In genomic region chr12:43797561-43798217, GRCh38 we compare ENCODE assay signal across 15 cellular contexts. TPM values are rescaled to one million over a fixed set of nuclear protein-coding genes. Genes with fewer than 3 reads are reported as not detected.
DNase-seq lines count a peak whose midpoint lies in the region; ATAC-seq and TF ChIP-seq lines count a peak whose summit lies in the region.
"Had no signal": no experiment of that assay in that cellular context is flagged by ENCODE, and none has a peak within 500 bp of the region (broad histone marks: within the 10 kb centered on the region; RNA-seq: fewer than 3 reads in every experiment).

No MANE protein-coding gene starts in this region.

- DNase-seq in activated CD4-positive, alpha-beta T cell treated with anti-CD3 and anti-CD28 coated beads for 36 hours = no peak
- no peak for DNase-seq in activated CD4-positive, alpha-beta T cell treated with anti-CD3 and anti-CD28 coated beads, Interleukin-2, amount 10 ng/mL, durations not matched to agents 7 days and 5 days
- DNase-seq in activated naive CD8-positive, alpha-beta T cell treated with anti-CD3 and anti-CD28 coated beads for 36 hours = no peak
- no peak for DNase-seq in stimulated activated naive B cell treated with anti-CD40 and anti-IgM and Interleukin-4, amounts not matched to agents 10 μg/mL and 1 μg/mL and 100 μg/mL, for 72 hours
- DNase-seq in activated CD8-positive, alpha-beta memory T cell treated with anti-CD3 and anti-CD28 coated beads, Interleukin-2, amount 50 U/mL, for 4 hours = no peak
- DNase-seq in activated CD4-positive, CD25-positive, alpha-beta regulatory T cell (lab: John Stamatoyannopoulos, UW) = no peak
- DNase-seq: 8988T, AML-193, Calu3, DMS 273 treated with DMSO at 0.1 percent for 48 hours, GM23248, H7 had no signal

- H3K36me3 Mint-ChIP-seq in activated CD4-positive, alpha-beta T cell treated with anti-CD3 and anti-CD28 coated beads for 36 hours (ENCODE audit: low read depth) = peaks cover 31% of the 10 kb centered on the region
- H3K36me3 Mint-ChIP-seq in activated CD4-positive, alpha-beta T cell treated with anti-CD3 and anti-CD28 coated beads, Interleukin-2, amount 10 ng/mL, durations not matched to agents 7 days and 5 days (ENCODE audit: low read depth) = peaks cover 39% of the 10 kb centered on the region
- peaks cover 6% of the 10 kb centered on the region for H3K36me3 Mint-ChIP-seq in activated naive CD8-positive, alpha-beta T cell
- H3K36me3 Mint-ChIP-seq in activated naive CD8-positive, alpha-beta T cell treated with anti-CD3 and anti-CD28 coated beads for 36 hours = peaks cover 23% of the 10 kb centered on the region
- H3K36me3 Mint-ChIP-seq in stimulated activated naive B cell treated with anti-CD40 and anti-IgM and Interleukin-4, amounts not matched to agents 10 μg/mL and 1 μg/mL and 100 μg/mL, for 72 hours = peaks cover 14 to 18% of the 10 kb centered on the region in 2 donors

- CTCF ChIA-PET in activated CD4-positive, alpha-beta T cell treated with anti-CD3 and anti-CD28 coated beads for 36 hours (lab: Charles Lee) = interaction anchor here (0.5 to 2.0 kb wide), 6 partner anchors 8 to 78 kb away, joined by 3 to 4 read pairs (median 4); no protein-coding TSS in a partner anchor
- CTCF ChIA-PET in activated CD4-positive, alpha-beta T cell treated with anti-CD3 and anti-CD28 coated beads, Interleukin-2, amount 10 ng/mL, durations not matched to agents 7 days and 5 days (lab: Charles Lee) = interaction anchor here (1.9 kb wide), 1 partner anchor 21 kb away, joined by 4 read pairs; no protein-coding TSS in a partner anchor

- H3K27me3 Mint-ChIP-seq in activated CD4-positive, alpha-beta T cell treated with anti-CD3 and anti-CD28 coated beads for 36 hours = no peaks in the 10 kb centered on the region
- H3K27me3 Mint-ChIP-seq in activated CD4-positive, alpha-beta T cell treated with anti-CD3 and anti-CD28 coated beads, Interleukin-2, amount 10 ng/mL, durations not matched to agents 7 days and 5 days = no peaks in the 10 kb centered on the region
- H3K27me3 Mint-ChIP-seq in activated naive CD8-positive, alpha-beta T cell = no peaks in the 10 kb centered on the region
- H3K27me3 Mint-ChIP-seq in activated naive CD8-positive, alpha-beta T cell treated with anti-CD3 and anti-CD28 coated beads for 36 hours = no peaks in the 10 kb centered on the region
- no peaks in the 10 kb centered on the region for H3K27me3 Mint-ChIP-seq in stimulated activated naive B cell treated with anti-CD40 and anti-IgM and Interleukin-4, amounts not matched to agents 10 μg/mL and 1 μg/mL and 100 μg/mL, for 72 hours

- H3K27ac Mint-ChIP-seq in activated CD4-positive, alpha-beta T cell treated with anti-CD3 and anti-CD28 coated beads for 36 hours = no peak overlapping the region
- no peak overlapping the region for H3K27ac Mint-ChIP-seq in activated CD4-positive, alpha-beta T cell treated with anti-CD3 and anti-CD28 coated beads, Interleukin-2, amount 10 ng/mL, durations not matched to agents 7 days and 5 days
- peak overlapping the region; percentile 79 for H3K27ac Mint-ChIP-seq in activated naive CD8-positive, alpha-beta T cell
- H3K27ac Mint-ChIP-seq in activated naive CD8-positive, alpha-beta T cell treated with anti-CD3 and anti-CD28 coated beads for 36 hours = no peak overlapping the region
- H3K27ac Mint-ChIP-seq in stimulated activated naive B cell treated with anti-CD40 and anti-IgM and Interleukin-4, amounts not matched to agents 10 μg/mL and 1 μg/mL and 100 μg/mL, for 72 hours = no peak overlapping the region

- intact Hi-C loops in activated CD4-positive, alpha-beta T cell treated with anti-CD3 and anti-CD28 coated beads for 36 hours (cut with DNase I, micrococcal nuclease) = no loop called here

- POLR2A ChIA-PET in activated CD4-positive, alpha-beta T cell treated with anti-CD3 and anti-CD28 coated beads for 36 hours (lab: Charles Lee) = no interaction called here
- POLR2A ChIA-PET in activated CD4-positive, alpha-beta T cell treated with anti-CD3 and anti-CD28 coated beads, Interleukin-2, amount 10 ng/mL, durations not matched to agents 7 days and 5 days (lab: Charles Lee) = no interaction called here

- H3K4me1 Mint-ChIP-seq in activated CD4-positive, alpha-beta T cell treated with anti-CD3 and anti-CD28 coated beads for 36 hours = peaks cover 5% of the 10 kb centered on the region
- H3K4me1 Mint-ChIP-seq in activated CD4-positive, alpha-beta T cell treated with anti-CD3 and anti-CD28 coated beads, Interleukin-2, amount 10 ng/mL, durations not matched to agents 7 days and 5 days = peaks cover 9% of the 10 kb centered on the region
- peaks cover 14% of the 10 kb centered on the region for H3K4me1 Mint-ChIP-seq in activated naive CD8-positive, alpha-beta T cell (ENCODE audit: low read depth)
- H3K4me1 Mint-ChIP-seq in activated naive CD8-positive, alpha-beta T cell treated with anti-CD3 and anti-CD28 coated beads for 36 hours = peaks cover 7% of the 10 kb centered on the region
- H3K4me1 Mint-ChIP-seq in stimulated activated naive B cell treated with anti-CD40 and anti-IgM and Interleukin-4, amounts not matched to agents 10 μg/mL and 1 μg/mL and 100 μg/mL, for 72 hours = peaks cover 3 to 18% of the 10 kb centered on the region in 2 donors

- peak overlapping the region; percentile 63 for H3K27ac ChIP-seq in VCaP
- H3K27ac ChIP-seq: BLaER1, GM23248 had no signal

- no peak overlapping the region for H3K4me3 Mint-ChIP-seq in activated CD4-positive, alpha-beta T cell treated with anti-CD3 and anti-CD28 coated beads for 36 hours
- no peak overlapping the region for H3K4me3 Mint-ChIP-seq in activated CD4-positive, alpha-beta T cell treated with anti-CD3 and anti-CD28 coated beads, Interleukin-2, amount 10 ng/mL, durations not matched to agents 7 days and 5 days
- no peak overlapping the region for H3K4me3 Mint-ChIP-seq in activated naive CD8-positive, alpha-beta T cell
- no peak overlapping the region for H3K4me3 Mint-ChIP-seq in activated naive CD8-positive, alpha-beta T cell treated with anti-CD3 and anti-CD28 coated beads for 36 hours
- H3K4me3 Mint-ChIP-seq in stimulated activated naive B cell treated with anti-CD40 and anti-IgM and Interleukin-4, amounts not matched to agents 10 μg/mL and 1 μg/mL and 100 μg/mL, for 72 hours = no peak overlapping the region

- H3K9me3 Mint-ChIP-seq in activated CD4-positive, alpha-beta T cell treated with anti-CD3 and anti-CD28 coated beads for 36 hours (ENCODE audit: low read depth) = no peaks in the 10 kb centered on the region
- H3K9me3 Mint-ChIP-seq in activated CD4-positive, alpha-beta T cell treated with anti-CD3 and anti-CD28 coated beads, Interleukin-2, amount 10 ng/mL, durations not matched to agents 7 days and 5 days = no peaks in the 10 kb centered on the region
- no peaks in the 10 kb centered on the region for H3K9me3 Mint-ChIP-seq in activated naive CD8-positive, alpha-beta T cell (ENCODE audit: low read depth)
- no peaks in the 10 kb centered on the region for H3K9me3 Mint-ChIP-seq in activated naive CD8-positive, alpha-beta T cell treated with anti-CD3 and anti-CD28 coated beads for 36 hours
- H3K9me3 Mint-ChIP-seq in stimulated activated naive B cell treated with anti-CD40 and anti-IgM and Interleukin-4, amounts not matched to agents 10 μg/mL and 1 μg/mL and 100 μg/mL, for 72 hours = no peaks in the 10 kb centered on the region

- peak; percentile 19 for ATAC-seq in activated CD4-positive, alpha-beta T cell treated with anti-CD3 and anti-CD28 coated beads for 36 hours
- ATAC-seq in stimulated activated naive B cell treated with anti-CD40 and anti-IgM and Interleukin-4, amounts not matched to agents 10 μg/mL and 1 μg/mL and 100 μg/mL, for 72 hours (replicated peaks) = peak; percentile 66 to 71

- TF ChIP-seq CTCF in VCaP (conservative IDR thresholded peaks at IDR 0.05) = no peak

RNA-seq across cellular contexts. Expression of gene TWF1, which starts 8.4 kb away (rescaled TPM):
- 10 to 100 TPM; 15.5 to 17.4 TPM for total RNA-seq in activated CD4-positive, alpha-beta T cell treated with anti-CD3 and anti-CD28 coated beads for 36 hours
- 10 to 100 TPM; 24.0 to 31.5 TPM for total RNA-seq in activated CD4-positive, alpha-beta T cell treated with anti-CD3 and anti-CD28 coated beads, Interleukin-2, amount 10 ng/mL, durations not matched to agents 7 days and 5 days
- 10 to 100 TPM; 24.3 to 24.4 TPM for total RNA-seq in activated naive CD8-positive, alpha-beta T cell treated with anti-CD3 and anti-CD28 coated beads for 36 hours

RNA-seq across cellular contexts. Expression of gene TMEM117, which starts 38.2 kb away (rescaled TPM):
- 1 to 10 TPM; 1.4 TPM for total RNA-seq in activated CD4-positive, alpha-beta T cell treated with anti-CD3 and anti-CD28 coated beads for 36 hours
- total RNA-seq in activated CD4-positive, alpha-beta T cell treated with anti-CD3 and anti-CD28 coated beads, Interleukin-2, amount 10 ng/mL, durations not matched to agents 7 days and 5 days = under 1 TPM; 0.77 to 0.79 TPM
- under 1 TPM; 0.68 to 0.74 TPM for total RNA-seq in activated naive CD8-positive, alpha-beta T cell treated with anti-CD3 and anti-CD28 coated beads for 36 hours

RNA-seq across cellular contexts. Expression of gene IRAK4, which starts 38.9 kb away (rescaled TPM):
- total RNA-seq in activated CD4-positive, alpha-beta T cell treated with anti-CD3 and anti-CD28 coated beads for 36 hours = 10 to 100 TPM; 26.8 to 31.1 TPM
- 10 to 100 TPM; 39.0 to 41.4 TPM for total RNA-seq in activated CD4-positive, alpha-beta T cell treated with anti-CD3 and anti-CD28 coated beads, Interleukin-2, amount 10 ng/mL, durations not matched to agents 7 days and 5 days
- 10 to 100 TPM; 20.1 to 20.9 TPM for total RNA-seq in activated naive CD8-positive, alpha-beta T cell treated with anti-CD3 and anti-CD28 coated beads for 36 hours

RNA-seq across cellular contexts. Expression of gene PUS7L, which starts 39.1 kb away (rescaled TPM):
- 10 to 100 TPM; 13.2 to 20.2 TPM for total RNA-seq in activated CD4-positive, alpha-beta T cell treated with anti-CD3 and anti-CD28 coated beads for 36 hours
- 10 to 100 TPM; 17.4 to 22.4 TPM for total RNA-seq in activated CD4-positive, alpha-beta T cell treated with anti-CD3 and anti-CD28 coated beads, Interleukin-2, amount 10 ng/mL, durations not matched to agents 7 days and 5 days
- total RNA-seq in activated naive CD8-positive, alpha-beta T cell treated with anti-CD3 and anti-CD28 coated beads for 36 hours = 10 to 100 TPM; 26.7 to 32.4 TPM
